ENCODE assay signal across 22 cellular contexts in the genomic region with DNA sequence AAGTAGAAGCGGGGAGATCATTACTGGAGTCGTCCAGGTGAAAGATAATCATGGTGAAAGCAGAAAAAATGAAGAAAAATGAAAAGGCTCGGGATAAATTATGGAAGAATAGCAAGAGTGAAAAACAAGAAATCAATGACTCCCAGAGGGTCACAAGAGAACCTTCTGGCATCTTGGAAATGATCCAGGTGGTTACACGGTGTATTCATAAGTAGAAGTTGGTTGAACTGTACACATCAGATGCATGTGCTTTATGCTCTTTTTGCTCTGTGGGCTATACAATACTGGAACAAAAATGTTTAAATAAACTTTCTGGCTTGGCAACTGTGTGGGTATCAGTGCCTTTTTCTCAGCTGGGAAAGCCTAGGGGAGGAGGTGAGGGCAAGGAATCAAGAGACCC.
A peak's percentile ranks its signal among the peaks of the same experiment; 100 is the strongest.
DNase-seq lines count a peak whose midpoint lies in the region; ATAC-seq, FAIRE-seq and TF ChIP-seq lines count a peak whose summit lies in the region.
"Had no signal": no experiment of that assay in that cellular context is flagged by ENCODE, and none has a peak within 500 bp of the region (broad histone marks: within the 10 kb centered on the region; RNA-seq: fewer than 3 reads in every experiment).

No MANE protein-coding gene starts in this region.

- BruUV-seq in PC-3 (replicated peaks; lab: Mats Ljungman, UMichigan): no TSS peak

- H3K36me3 ChIP-seq in BLaER1 treated with 17β-estradiol and CSF1 and Interleukin-3, amounts not matched to agents 10 nM and 100 nM: no peaks in the 10 kb centered on the region
- H3K36me3 ChIP-seq in PC-3 (ENCODE audit: low read depth, low read length): no peaks in the 10 kb centered on the region
- H3K36me3 ChIP-seq in keratinocyte (ENCODE audit: control insufficient read depth in 2 of 2, extremely low read depth in 1 of 2, insufficient read depth in 2 of 2, low read length in 2 of 2): no peaks in the 10 kb centered on the region

- H3K9me3 ChIP-seq in BLaER1 treated with 17β-estradiol and CSF1 and Interleukin-3, amounts not matched to agents 10 nM and 100 nM (replicated peaks in 1 of 11): peaks cover 0 to 30% (median 8%) of the 10 kb centered on the region in 11 experiments; a peak in 7 of 22 replicates
- H3K9me3 ChIP-seq in PC-3 (ENCODE audit: low read length): no peaks in the 10 kb centered on the region
- no peaks in the 10 kb centered on the region for H3K9me3 ChIP-seq in keratinocyte (ENCODE audit: control insufficient read depth, low read depth, low read length)

- no peak for ATAC-seq in PC-3
- ATAC-seq: GM12878, SK-N-SH treated with all-trans-retinoic acid at 6 μM for 48 hours, T-cell had no signal

- peaks cover 0 to 57% (median 0%) of the 10 kb centered on the region in 11 experiments; a peak in 6 of 22 replicates for H3K27me3 ChIP-seq in BLaER1 treated with 17β-estradiol and CSF1 and Interleukin-3, amounts not matched to agents 10 nM and 100 nM
- no peaks in the 10 kb centered on the region for H3K27me3 ChIP-seq in PC-3 (ENCODE audit: low read length)
- no peaks in the 10 kb centered on the region for H3K27me3 ChIP-seq in keratinocyte (ENCODE audit: control insufficient read depth, extremely low read depth, insufficient read depth, low read length)

- TF ChIP-seq CTCF in PC-3 (conservative IDR thresholded peaks at IDR 0.05; ENCODE audit: low read depth, low read length) (no peak), keratinocyte (optimal IDR thresholded peaks at IDR 0.05 in 1 of 3, IDR thresholded peaks at IDR 0.05 in 1 of 3, conservative IDR thresholded peaks at IDR 0.05 in 1 of 3; ENCODE audit: extremely low read depth in 1 of 3, insufficient read depth in 2 of 3, low read length in 3 of 3) (no peak)

- H3K9me1 ChIP-seq in keratinocyte (ENCODE audit: control insufficient read depth, extremely low read depth, insufficient read depth, low read length): no peaks in the 10 kb centered on the region

- no peak overlapping the region for H3K4me3 ChIP-seq in BLaER1 treated with 17β-estradiol and CSF1 and Interleukin-3, amounts not matched to agents 10 nM and 100 nM
- no peak overlapping the region for H3K4me3 ChIP-seq in PC-3 (ENCODE audit: low read length)
- H3K4me3 ChIP-seq in keratinocyte (ENCODE audit: control insufficient read depth in 2 of 3, extremely low read depth in 1 of 3, insufficient read depth in 2 of 3, low read depth in 1 of 3, low read length in 3 of 3): no peak overlapping the region
- H3K4me3 ChIP-seq: GM12878 had no signal

- intact Hi-C loops in PC-3 (cut with micrococcal nuclease): loop anchor here (10.0 kb wide), 1 partner anchor 214 kb away; no protein-coding TSS in a partner anchor
- intact Hi-C loops in cardiac septum (cut with DNase I): no loop called here

- peak overlapping the region in 7 of 11 experiments; percentile 39 to 83 (median 55); a peak in 13 of 22 replicates for H3K4me2 ChIP-seq in BLaER1 treated with 17β-estradiol and CSF1 and Interleukin-3, amounts not matched to agents 10 nM and 100 nM
- H3K4me2 ChIP-seq in PC-3 (ENCODE audit: low read length) (no peak overlapping the region), keratinocyte (ENCODE audit: control insufficient read depth, extremely low read depth, insufficient read depth, low read depth, low read length) (no peak overlapping the region)

- H4K20me1 ChIP-seq in BLaER1 treated with 17β-estradiol and CSF1 and Interleukin-3, amounts not matched to agents 10 nM and 100 nM: no peaks in the 10 kb centered on the region
- no peaks in the 10 kb centered on the region for H4K20me1 ChIP-seq in PC-3 (ENCODE audit: low read length)
- no peaks in the 10 kb centered on the region for H4K20me1 ChIP-seq in keratinocyte (ENCODE audit: control insufficient read depth, extremely low read depth, insufficient read depth, low read length)

- CTCF ChIA-PET in PC-3 (lab: Charles Lee): no interaction called here

- no peaks in the 10 kb centered on the region for H3K9me2 ChIP-seq in PC-3 (replicated peaks; ENCODE audit: low read length)

- POLR2A ChIA-PET in PC-3 (lab: Charles Lee; ENCODE audit: unreplicated experiment): no interaction called here

- H3F3A ChIP-seq in PC-3 (ENCODE audit: low read length, unreplicated experiment): peaks cover 10% of the 10 kb centered on the region

- peaks cover 12 to 71% (median 51%) of the 10 kb centered on the region in 10 experiments for H3K4me1 ChIP-seq in BLaER1 treated with 17β-estradiol and CSF1 and Interleukin-3, amounts not matched to agents 10 nM and 100 nM
- H3K4me1 ChIP-seq in PC-3 (ENCODE audit: insufficient read depth, low read length) (peaks cover 54% of the 10 kb centered on the region), keratinocyte (ENCODE audit: control insufficient read depth, extremely low read depth, insufficient read depth, low read length) (peaks cover 68% of the 10 kb centered on the region)

- DNase-seq in DMS79 treated with DMSO at 0.1 percent for 48 hours (lab: John Stamatoyannopoulos, UW) (peak; percentile 86), PC-3 (no peak), keratinocyte (ENCODE audit: low read depth, low spot score) (no peak), T1000 (lab: John Stamatoyannopoulos, UW) (no peak), cardiac septum (ENCODE audit: low spot score) (no peak), substantia nigra (lab: John Stamatoyannopoulos, UW) (no peak)
- DNase-seq in activated CD4-positive, alpha-beta T cell treated with anti-CD3 and anti-CD28 coated beads, Interleukin-2, amount 50 U/mL, for 4 hours: no peak
- DNase-seq: AML-193, DMS153, EL, GOT3, MM.1S, NCI-H1092, NCI-H1436 treated with DMSO at 0.1 percent for 48 hours, NCI-H2081 treated with DMSO at 0.1 percent for 48 hours, SHP77 treated with DMSO at 0.1 percent for 48 hours, T-cell had no signal

- H3K27ac ChIP-seq in BLaER1 treated with 17β-estradiol and CSF1 and Interleukin-3, amounts not matched to agents 10 nM and 100 nM: peak overlapping the region in 1 of 11 experiments; percentile 91; a peak in 2 of 22 replicates
- H3K27ac ChIP-seq in PC-3 (ENCODE audit: low read length) (peak overlapping the region; percentile 12; the same call in 1 of the 2 replicates), keratinocyte (ENCODE audit: control insufficient read depth, insufficient read depth, low read length) (no peak overlapping the region), substantia nigra (ENCODE audit: low read depth, low read length, poor library complexity, severe bottlenecking) (no peak overlapping the region)

- H2AFZ ChIP-seq in PC-3 (ENCODE audit: low read length) (no peak overlapping the region), keratinocyte (ENCODE audit: control insufficient read depth, low read length) (peak overlapping the region; percentile 13)

- dilution Hi-C loops in keratinocyte (cut with MboI; ENCODE audit: extremely low pct_ligation_motif_present, low sequenced_read_pairs): no loop called here

- no peak for FAIRE-seq in keratinocyte (lab: Jason Lieb, UNC)
- FAIRE-seq: GM12878, GM18507, RCC 7860 had no signal

- no peaks in the 10 kb centered on the region for H3K79me2 ChIP-seq in PC-3 (ENCODE audit: low read length)
- H3K79me2 ChIP-seq in keratinocyte (ENCODE audit: control insufficient read depth, insufficient read depth, low read length): no peaks in the 10 kb centered on the region

- H3K9ac ChIP-seq in BLaER1 treated with 17β-estradiol and CSF1 and Interleukin-3, amounts not matched to agents 10 nM and 100 nM: no peak overlapping the region
- H3K9ac ChIP-seq in PC-3 (ENCODE audit: low read length) (no peak overlapping the region; the same call in 1 of the 2 replicates), keratinocyte (ENCODE audit: control insufficient read depth, extremely low read depth, insufficient read depth, low read length) (no peak overlapping the region)

Comparison
In these comparisons a context has a peak if more than half of its experiments do, and no peak if none do; other contexts are left out.
1. H3K4me2 ChIP-seq: peak in BLaER1 treated with 17β-estradiol and CSF1 and Interleukin-3, amounts not matched to agents 10 nM and 100 nM (7 of 11); none in PC-3 (single experiment) and keratinocyte (single experiment).